8 cellular contexts compared by ENCODE assay signal in the genomic region with DNA sequence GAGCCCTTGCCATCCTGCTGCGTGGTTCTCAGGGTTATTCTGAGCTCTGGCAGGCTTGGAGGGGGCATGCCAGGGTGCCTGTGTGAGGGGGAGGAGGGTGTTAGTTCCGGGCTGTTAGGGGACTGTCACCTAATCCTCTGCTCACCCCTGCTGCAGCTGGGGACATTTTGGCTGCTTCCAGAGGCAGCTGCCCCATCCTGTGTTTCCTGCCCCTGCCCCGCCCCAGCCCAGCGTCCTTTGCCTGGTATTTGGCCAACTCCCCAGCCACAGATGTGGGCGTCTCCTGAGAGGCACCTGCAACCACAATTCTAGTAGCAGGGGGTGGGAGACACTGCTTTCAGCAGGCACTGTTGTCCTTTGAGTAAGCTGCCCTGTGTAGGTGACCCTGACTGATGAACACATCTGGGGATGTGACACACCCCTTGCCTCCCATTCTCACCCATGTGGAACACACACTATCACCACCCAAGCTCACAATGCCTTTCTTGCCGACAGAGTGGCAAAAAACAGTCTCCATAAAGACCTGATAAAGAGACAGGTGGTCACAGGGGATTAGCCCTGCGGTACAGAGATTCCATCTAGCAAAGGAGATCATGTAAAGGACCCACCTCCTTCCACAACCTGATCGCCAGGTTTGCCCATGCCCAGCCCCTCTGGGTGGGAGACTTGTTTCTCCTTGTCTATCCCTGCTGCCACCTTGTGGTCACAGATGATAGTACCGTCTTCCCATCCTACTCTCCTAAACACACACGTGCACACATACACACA. TPM values are rescaled to one million over a fixed set of nuclear protein-coding genes. Genes with fewer than 3 reads are reported as not detected.
DNase-seq lines count a peak whose midpoint lies in the region; ATAC-seq and TF ChIP-seq lines count a peak whose summit lies in the region.

Gene CHRNE (minus strand): TSS at position 48 of the 768 bp plus-strand sequence. CDS start 35 bp downstream, at position 13.

- ATAC-seq in lower lobe of right lung, result peak; percentile 45 to 58
- no peak for ATAC-seq in HG02973 (IDR thresholded peaks at IDR 0.05; ENCODE audit: unreplicated experiment)

- H3K4me3 ChIP-seq in H7 (ENCODE audit: insufficient read depth, low read depth, low read length) (no peak within 1 kb of the TSS; the same call in 1 of the 2 replicates), lower lobe of right lung (peak within 1 kb of the TSS; percentile 30)

- peaks cover 44% of the 10 kb centered on the region for H3K4me1 ChIP-seq in lower lobe of right lung

- peak; percentile 72 for TF ChIP-seq CTCF in lower lobe of right lung (IDR thresholded peaks at IDR 0.05)

- no peaks in the 10 kb centered on the region for H3K9me3 ChIP-seq in lower lobe of right lung

- H3K27me3 ChIP-seq in H7 (ENCODE audit: control insufficient read depth, insufficient read depth, low read length) (peaks cover 22% of the 10 kb centered on the region; the same call in 1 of the 2 replicates), lower lobe of right lung (ENCODE audit: low read depth) (peaks cover 10% of the 10 kb centered on the region)

- H3K36me3 ChIP-seq in H7 (replicated peaks; ENCODE audit: control insufficient read depth, insufficient read depth, low read length) (no peaks in the 10 kb centered on the region), lower lobe of right lung (no peaks in the 10 kb centered on the region)

- H3K27ac ChIP-seq in lower lobe of right lung, result peak within 1 kb of the TSS; percentile 53

- DNase-seq in Ammon's horn (ENCODE audit: low spot score) (peak; percentile 91), H7 (peak; percentile 87), NCI-H526 treated with DMSO at 0.1 percent for 48 hours (lab: John Stamatoyannopoulos, UW) (peak; percentile 39), dedifferentiated amniotic fluid mesenchymal stem cell (ENCODE audit: extremely low spot score) (peak; percentile 56), lower lobe of right lung (peak; percentile 71)
- DNase-seq in activated CD4-positive, alpha-beta T cell treated with anti-CD3 and anti-CD28 coated beads, Interleukin-2, amount 50 U/mL, for 24 hours (ENCODE audit: low read depth in 1 of 2, low spot score in 1 of 2), result peak; percentile 46 to 74
- DNase-seq in stimulated activated CD4-positive, alpha-beta T cell treated with anti-CD3 and anti-CD28 coated beads, TNF-alpha, amount 100 ng/mL, for 48 hours (ENCODE audit: low read depth in 3 of 3), result peak; percentile 55 to 78 (median 56)

- intact Hi-C loops in lower lobe of right lung (cut with DNase I), result no loop called here

RNA-seq across cellular contexts. Expression of gene CHRNE, which starts in this region (rescaled TPM):
- 0.67 and 0.69 TPM in 2 replicates for total RNA-seq in H7 (2014; rRNA removed; shearing (Covaris generic))
- 0.71 TPM for total RNA-seq in lower lobe of right lung

Comparison
In these comparisons a context has a peak if more than half of its experiments do, and no peak if none do; other contexts are left out.
1. Peak in DNase-seq in H7; RNA of the gene not detected or under 1 TPM.
2. Peak in DNase-seq, ATAC-seq, H3K4me3 ChIP-seq and H3K27ac ChIP-seq in lower lobe of right lung; RNA of the gene not detected or under 1 TPM.
3. DNase-seq: peak in every context shown above with its lines; median percentile 91 in Ammon's horn; 87 in H7; 71 in lower lobe of right lung; 60 in activated CD4-positive, alpha-beta T cell treated with anti-CD3 and anti-CD28 coated beads, Interleukin-2, amount 50 U/mL, for 24 hours; 56 in dedifferentiated amniotic fluid mesenchymal stem cell; 56 in stimulated activated CD4-positive, alpha-beta T cell treated with anti-CD3 and anti-CD28 coated beads, TNF-alpha, amount 100 ng/mL, for 48 hours; 39 in NCI-H526 treated with DMSO at 0.1 percent for 48 hours.